Comparison of ENCODE assay signal across 1 cellular context in the genomic region with DNA sequence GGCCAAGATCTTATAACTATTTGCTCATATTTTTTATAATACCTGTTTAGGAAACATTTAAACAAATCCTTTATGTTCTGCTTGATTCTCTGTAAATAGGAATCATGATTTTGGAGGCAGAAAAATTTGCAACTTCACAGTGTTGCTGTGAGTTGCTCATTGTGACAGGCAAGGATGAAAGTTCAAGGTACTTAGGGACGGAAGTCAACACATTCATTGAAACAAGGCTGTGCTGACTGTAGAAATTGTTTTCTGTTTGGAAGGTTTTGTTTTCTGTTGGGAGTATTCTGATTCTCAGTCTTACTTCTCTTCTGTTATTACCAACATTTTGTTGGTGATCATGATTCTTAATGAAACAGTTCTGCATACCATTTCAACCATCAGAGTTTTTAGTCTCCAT.
A peak's percentile ranks its signal among the peaks of the same experiment; 100 is the strongest.
TF ChIP-seq lines count a peak whose summit lies in the region.

No MANE protein-coding gene starts in this region.

TF ChIP-seq in HepG2, 621 proteins besides CTCF, POLR2A, EP300 and RAD21 (continued from another document):
- peak; percentile 18; the same call in 1 of the 2 replicates for TF ChIP-seq ZNF646 (CRISPR knock-in tag; IDR thresholded peaks at IDR 0.05)
- TF ChIP-seq NPAS2 (CRISPR knock-in tag; IDR thresholded peaks at IDR 0.05; ENCODE audit: borderline replicate concordance): no peak
